In the genomic region with DNA sequence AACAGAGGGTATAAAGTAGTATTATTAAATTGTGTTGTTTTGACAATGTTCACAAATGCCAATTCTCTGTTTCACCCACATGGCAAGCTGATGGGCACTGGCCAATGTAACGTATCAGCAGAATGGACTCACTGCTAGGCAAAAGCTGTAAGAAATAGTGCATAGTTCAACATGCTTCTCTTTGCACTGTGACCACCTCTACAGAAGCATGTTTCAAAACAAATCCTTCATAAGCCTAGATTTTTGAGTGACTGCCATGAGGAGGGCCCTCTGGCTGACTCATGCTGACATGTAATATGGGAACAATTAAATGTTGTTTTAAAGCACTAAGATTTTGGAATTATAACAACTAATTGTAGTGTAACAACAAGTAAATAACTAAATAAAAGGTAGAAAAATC, we compare ENCODE assay signal across 14 cellular contexts. TPM values are rescaled to one million over a fixed set of nuclear protein-coding genes. Genes with fewer than 3 reads are reported as not detected.
DNase-seq lines count a peak whose midpoint lies in the region; ATAC-seq and TF ChIP-seq lines count a peak whose summit lies in the region.
"Had no signal": no experiment of that assay in that cellular context is flagged by ENCODE, and none has a peak within 500 bp of the region (broad histone marks: within the 10 kb centered on the region; RNA-seq: fewer than 3 reads in every experiment).

No MANE protein-coding gene starts in this region.

- H3K27me3 ChIP-seq in heart left ventricle, result no peaks in the 10 kb centered on the region
- H3K27me3 ChIP-seq in adipocyte (replicated peaks; ENCODE audit: control insufficient read depth, insufficient read depth, low read length), result no peaks in the 10 kb centered on the region
- H3K27me3 ChIP-seq in suprapubic skin, result no peaks in the 10 kb centered on the region
- H3K27me3 ChIP-seq in A673 (replicated peaks; ENCODE audit: insufficient read depth, low read depth, low read length, poor library complexity), result no peaks in the 10 kb centered on the region
- H3K27me3 ChIP-seq: BE2C had no signal

- TF ChIP-seq CTCF in heart left ventricle (IDR thresholded peaks at IDR 0.05) (no peak), fibroblast of villous mesenchyme (IDR thresholded peaks at IDR 0.05; ENCODE audit: insufficient read depth, low read depth, low read length) (no peak), suprapubic skin (IDR thresholded peaks at IDR 0.05) (no peak), A673 (conservative IDR thresholded peaks at IDR 0.05; ENCODE audit: low read depth, low read length) (no peak)

- no peak overlapping the region for H3K4me3 ChIP-seq in heart left ventricle
- peak overlapping the region; percentile 92 for H3K4me3 ChIP-seq in adipocyte (ENCODE audit: low read length)
- no peak overlapping the region for H3K4me3 ChIP-seq in fibroblast of villous mesenchyme (ENCODE audit: low read depth, low read length)
- H3K4me3 ChIP-seq in suprapubic skin, result no peak overlapping the region
- H3K4me3 ChIP-seq in A673 (ENCODE audit: low read depth, low read length, poor library complexity, severe bottlenecking), result no peak overlapping the region

- TF ChIP-seq POLR2A in heart left ventricle (IDR thresholded peaks at IDR 0.05) (no peak), suprapubic skin (IDR thresholded peaks at IDR 0.05) (no peak)

- no peak for ATAC-seq in heart left ventricle
- no peak for ATAC-seq in Right ventricle myocardium inferior

- intact Hi-C loops in heart left ventricle (cut with DNase I), result loop anchor here in 4 of 10 donors (5.0 to 10.0 kb wide), 4 partner anchors 46 to 377 kb away; no protein-coding TSS in a partner anchor
- intact Hi-C loops in Right ventricle myocardium inferior (cut with DNase I), result loop anchor here (5.0 kb wide), 1 partner anchor 81 kb away; no protein-coding TSS in a partner anchor
- intact Hi-C loops in A673 (cut with micrococcal nuclease; ENCODE audit: unreplicated experiment), result no loop called here

- CTCF ChIA-PET in A673 (lab: Charles Lee), result no interaction called here

- H3K4me1 ChIP-seq in heart left ventricle (peaks cover 0 to 62% (median 42%) of the 10 kb centered on the region in 12 donors), adipocyte (ENCODE audit: control insufficient read depth, insufficient read depth, low read length) (peaks cover 60% of the 10 kb centered on the region), suprapubic skin (peaks cover 41% of the 10 kb centered on the region), A673 (ENCODE audit: insufficient read depth, low read length, poor library complexity, severe bottlenecking) (peaks cover 7% of the 10 kb centered on the region)

- peak overlapping the region; percentile 95 for H3K9ac ChIP-seq in adipocyte (ENCODE audit: low read length)

- peaks cover 0 to 13% (median 0%) of the 10 kb centered on the region in 12 donors for H3K9me3 ChIP-seq in heart left ventricle
- H3K9me3 ChIP-seq in adipocyte (ENCODE audit: control insufficient read depth, low read length), result peaks cover 9% of the 10 kb centered on the region
- H3K9me3 ChIP-seq in suprapubic skin, result no peaks in the 10 kb centered on the region
- H3K9me3 ChIP-seq in A673 (ENCODE audit: low read depth, low read length, poor library complexity, severe bottlenecking), result no peaks in the 10 kb centered on the region
- H3K9me3 ChIP-seq: BE2C had no signal

- no peak for TF ChIP-seq EP300 in suprapubic skin (IDR thresholded peaks at IDR 0.05)

- DNase-seq in heart left ventricle, result peak in 1 of 5 donors; percentile 28
- no peak for DNase-seq in Right ventricle myocardium inferior (ENCODE audit: missing footprints)
- peak; percentile 92 for DNase-seq in adipocyte (ENCODE audit: low read depth)
- peak; percentile 72 for DNase-seq in fibroblast of villous mesenchyme (ENCODE audit: low read depth)
- DNase-seq in suprapubic skin (ENCODE audit: low spot score in 2 of 2), result no peak
- DNase-seq in A673 (ENCODE audit: low spot score), result no peak
- DNase-seq in DMS153 (lab: John Stamatoyannopoulos, UW), result no peak
- DNase-seq in SW480 (ENCODE audit: low spot score), result no peak
- DNase-seq: activated CD8-positive, alpha-beta memory T cell treated with anti-CD3 and anti-CD28 coated beads, Interleukin-2, amount 50 U/mL, for 48 hours; BE2C; caudate nucleus; NCI-H2081; OCI-M1; stimulated activated CD4-positive, alpha-beta T cell treated with anti-CD3 and anti-CD28 coated beads, Interleukin-12 subunit alpha, Interleukin-12 subunit beta, amount 100 ng/mL, for 4 hours had no signal

- POLR2A ChIA-PET in A673 (lab: Charles Lee; ENCODE audit: low non-redundant PET), result no interaction called here

- H3K27ac ChIP-seq in heart left ventricle (peak overlapping the region in 8 of 12 donors; percentile 12 to 100 (median 98)), suprapubic skin (peak overlapping the region; percentile 97), A673 (ENCODE audit: low read depth, low read length, poor library complexity, severe bottlenecking) (no peak overlapping the region)

- H3K36me3 ChIP-seq in heart left ventricle, result peaks cover 0 to 24% (median 0%) of the 10 kb centered on the region in 9 donors
- H3K36me3 ChIP-seq in adipocyte (ENCODE audit: control insufficient read depth, insufficient read depth, low read length, severe bottlenecking), result peaks cover 43% of the 10 kb centered on the region
- H3K36me3 ChIP-seq in suprapubic skin, result no peaks in the 10 kb centered on the region
- no peaks in the 10 kb centered on the region for H3K36me3 ChIP-seq in A673 (ENCODE audit: insufficient read depth, low read length, poor library complexity, severe bottlenecking)
- H3K36me3 ChIP-seq: BE2C had no signal

- WGBS in heart left ventricle, 4 donors, result 76 to 84% (median 77%) methylated on average over 1 of the region's 1 CpG
- WGBS in suprapubic skin, result 50% methylated on average over 1 of the region's 1 CpG

- BruUV-seq in A673 (replicated peaks; lab: Mats Ljungman, UMichigan), result no TSS peak

RNA-seq across cellular contexts. Expression of gene GBE1, which starts 3.2 kb away (rescaled TPM):
- total RNA-seq in heart left ventricle (100 to 1,000 TPM in 4 of 9 donors, 10 to 100 TPM in 5; 54.5 to 197 (median 95.9) TPM), Right ventricle myocardium inferior (88.6 TPM), fibroblast of villous mesenchyme (169 and 231 TPM in 2 replicates), suprapubic skin (10 to 100 TPM; 15.8 to 28.6 (median 20.5) TPM), A673 (2021) (5.6 and 8.2 TPM in 2 replicates)
- polyA plus RNA-seq in heart left ventricle, result 100 to 1,000 TPM in 1 of 2 donors, 10 to 100 TPM in 1; 32.3 to 204 TPM

Comparison
In these comparisons a context has a peak if more than half of its experiments do, and no peak if none do; other contexts are left out.
1. DNase-seq: peak in adipocyte (single experiment) and fibroblast of villous mesenchyme (single experiment); none in Right ventricle myocardium inferior (single experiment), suprapubic skin (0 of 2), A673 (single experiment), DMS153 (single experiment) and SW480 (single experiment).